ENCODE assay signal across 21 cellular contexts in genomic region chr20:60962367-60963045, GRCh38.
"Had no signal": no experiment of that assay in that cellular context is flagged by ENCODE, and none has a peak within 500 bp of the region (broad histone marks: within the 10 kb centered on the region; RNA-seq: fewer than 3 reads in every experiment).

No MANE protein-coding gene starts in this region.

- H3K36me3 Mint-ChIP-seq: memory B cell; naive B cell; stimulated activated naive B cell treated with anti-CD40 and anti-IgM and Interleukin-4, amounts not matched to agents 10 μg/mL and 1 μg/mL and 100 μg/mL, for 72 hours had no signal

- H3K4me1 ChIP-seq: colonic mucosa, heart right ventricle, psoas muscle, right lobe of liver, testis had no signal

- H3K4me1 Mint-ChIP-seq: memory B cell; naive B cell; nephron; stimulated activated naive B cell treated with anti-CD40 and anti-IgM and Interleukin-4, amounts not matched to agents 10 μg/mL and 1 μg/mL and 100 μg/mL, for 72 hours; stimulated activated naive CD8-positive, alpha-beta T cell treated with anti-CD3 and anti-CD28 coated beads, Interleukin-15, amount 100 ng/mL, for 72 hours had no signal

- H3K27me3 ChIP-seq: colonic mucosa, neutrophil, right lobe of liver, testis, tibial nerve had no signal

- H3K4me3 ChIP-seq: colonic mucosa, heart right ventricle, psoas muscle, right lobe of liver, testis, tibial nerve had no signal

- H3K4me3 Mint-ChIP-seq: memory B cell; naive B cell; nephron; stimulated activated naive B cell treated with anti-CD40 and anti-IgM and Interleukin-4, amounts not matched to agents 10 μg/mL and 1 μg/mL and 100 μg/mL, for 72 hours; stimulated activated naive CD8-positive, alpha-beta T cell treated with anti-CD3 and anti-CD28 coated beads, Interleukin-15, amount 100 ng/mL, for 72 hours had no signal

- H3K27ac ChIP-seq: colonic mucosa, heart right ventricle, neutrophil, psoas muscle, right lobe of liver, testis, tibial nerve had no signal

- H3K27me3 Mint-ChIP-seq: memory B cell; naive B cell; stimulated activated naive B cell treated with anti-CD40 and anti-IgM and Interleukin-4, amounts not matched to agents 10 μg/mL and 1 μg/mL and 100 μg/mL, for 72 hours had no signal

- DNase-seq: colonic mucosa; effector CD4-positive, alpha-beta T cell; heart right ventricle; hypothalamus; naive B cell; psoas muscle; retina; right lobe of liver; stimulated activated CD4-positive, alpha-beta T cell treated with anti-CD3 and anti-CD28 coated beads, Interleukin-15, amount 100 ng/mL, for 24 hours; stimulated activated CD4-positive, alpha-beta T cell treated with anti-CD3 and anti-CD28 coated beads, Interleukin-1b, Interleukin-23, amount 100 ng/mL, for 48 hours; stimulated activated CD4-positive, alpha-beta T cell treated with anti-CD3 and anti-CD28 coated beads, Interleukin-4, amount 100 ng/mL, for 4 hours; stimulated activated naive B cell treated with anti-CD40 and anti-IgM and Interleukin-4, amounts not matched to agents 10 μg/mL and 1 μg/mL and 100 μg/mL, for 72 hours; stimulated activated naive CD8-positive, alpha-beta T cell treated with anti-CD3 and anti-CD28 coated beads, Interleukin-15, amount 100 ng/mL, for 72 hours; testis had no signal

- H3K27ac Mint-ChIP-seq: memory B cell; naive B cell; nephron; stimulated activated naive B cell treated with anti-CD40 and anti-IgM and Interleukin-4, amounts not matched to agents 10 μg/mL and 1 μg/mL and 100 μg/mL, for 72 hours had no signal

- H3K9me3 ChIP-seq: colonic mucosa, heart right ventricle, neutrophil, psoas muscle, right lobe of liver, testis had no signal

- FAIRE-seq: frontal cortex, islet of Langerhans had no signal

- ATAC-seq: heart right ventricle; left lobe of liver; psoas muscle; stimulated activated naive B cell treated with anti-CD40 and anti-IgM and Interleukin-4, amounts not matched to agents 10 μg/mL and 1 μg/mL and 100 μg/mL, for 72 hours; stimulated activated naive CD8-positive, alpha-beta T cell treated with anti-CD3 and anti-CD28 coated beads, Interleukin-15, amount 100 ng/mL, for 72 hours had no signal

- H3K36me3 ChIP-seq: colonic mucosa, heart right ventricle, neutrophil, right lobe of liver, tibial nerve had no signal
